25 cellular contexts compared by ENCODE assay signal in genomic region chr10:73506074-73506473, GRCh38.
"Had no signal": no experiment of that assay in that cellular context is flagged by ENCODE, and none has a peak within 500 bp of the region (broad histone marks: within the 10 kb centered on the region; RNA-seq: fewer than 3 reads in every experiment).

No MANE protein-coding gene starts in this region.

- H3K27me3 Mint-ChIP-seq: naive thymus-derived CD4-positive, alpha-beta T cell had no signal

- H3K27ac Mint-ChIP-seq: stimulated activated effector memory CD8-positive, alpha-beta T cell treated with anti-CD3 and anti-CD28 coated beads, Interleukin-12 subunit alpha, Interleukin-12 subunit beta, amount 100 ng/mL, for 72 hours had no signal

- H3K9me3 Mint-ChIP-seq: immature natural killer cell; naive thymus-derived CD4-positive, alpha-beta T cell; stimulated activated effector memory CD8-positive, alpha-beta T cell treated with anti-CD3 and anti-CD28 coated beads, Interleukin-12 subunit alpha, Interleukin-12 subunit beta, amount 100 ng/mL, for 72 hours had no signal

- H3K4me3 Mint-ChIP-seq: immature natural killer cell; naive thymus-derived CD4-positive, alpha-beta T cell; stimulated activated effector memory CD8-positive, alpha-beta T cell treated with anti-CD3 and anti-CD28 coated beads, Interleukin-12 subunit alpha, Interleukin-12 subunit beta, amount 100 ng/mL, for 72 hours had no signal

- H3K79me2 ChIP-seq: hepatocyte had no signal

- H2AFZ ChIP-seq: hepatocyte had no signal

- H3K4me2 ChIP-seq: hepatocyte had no signal

- H3K27me3 ChIP-seq: dorsolateral prefrontal cortex, hepatocyte, left lung, neutrophil, right atrium auricular region, sigmoid colon, suprapubic skin, thyroid gland, upper lobe of left lung, uterus had no signal

- FAIRE-seq: keratinocyte, small intestine had no signal

- DNase-seq: dorsolateral prefrontal cortex; effector CD8-positive, alpha-beta T cell; foreskin melanocyte; head of caudate nucleus; immature natural killer cell; left lung; lower lobe of right lung; mesendoderm; naive thymus-derived CD4-positive, alpha-beta T cell; posterior cingulate gyrus; sigmoid colon; small intestine; stimulated activated CD4-positive, alpha-beta T cell treated with anti-CD3 and anti-CD28 coated beads, Interleukin-4, amount 100 ng/mL, for 1 hour; stimulated activated CD8-positive, alpha-beta memory T cell treated with anti-CD3 and anti-CD28 coated beads, Interleukin-4, amount 100 ng/mL, for 48 hours; stimulated activated naive CD8-positive, alpha-beta T cell treated with anti-CD3 and anti-CD28 coated beads, Interleukin-15, Interleukin-2, amounts not matched to agents 100 U/mL and 50 U/mL, for 24 hours; thyroid gland; upper lobe of left lung; uterus had no signal

- H3K27ac ChIP-seq: coronary artery, dorsolateral prefrontal cortex, hepatocyte, left lung, lower lobe of right lung, neutrophil, right atrium auricular region, sigmoid colon, suprapubic skin, thyroid gland, upper lobe of left lung, uterus had no signal

- H3K9me3 ChIP-seq: left lung, lower lobe of right lung, neutrophil, right atrium auricular region, sigmoid colon, suprapubic skin, thyroid gland, upper lobe of left lung, uterus had no signal

- ATAC-seq: left lung; lower lobe of right lung; naive thymus-derived CD4-positive, alpha-beta T cell; stimulated activated effector memory CD8-positive, alpha-beta T cell treated with anti-CD3 and anti-CD28 coated beads, Interleukin-12 subunit alpha, Interleukin-12 subunit beta, amount 100 ng/mL, for 72 hours; stimulated activated naive CD8-positive, alpha-beta T cell treated with anti-CD3 and anti-CD28 coated beads, Interleukin-15, Interleukin-2, amounts not matched to agents 100 U/mL and 50 U/mL, for 24 hours had no signal

- H3K4me1 ChIP-seq: lower lobe of right lung, right atrium auricular region, sigmoid colon, suprapubic skin, thyroid gland, uterus had no signal

- H3K4me3 ChIP-seq: coronary artery, dorsolateral prefrontal cortex, hepatocyte, left lung, lower lobe of right lung, right atrium auricular region, sigmoid colon, suprapubic skin, thyroid gland, upper lobe of left lung, uterus had no signal

- H3K36me3 ChIP-seq: uterus had no signal
